Comparison of ENCODE assay signal across 8 cellular contexts in the genomic region with DNA sequence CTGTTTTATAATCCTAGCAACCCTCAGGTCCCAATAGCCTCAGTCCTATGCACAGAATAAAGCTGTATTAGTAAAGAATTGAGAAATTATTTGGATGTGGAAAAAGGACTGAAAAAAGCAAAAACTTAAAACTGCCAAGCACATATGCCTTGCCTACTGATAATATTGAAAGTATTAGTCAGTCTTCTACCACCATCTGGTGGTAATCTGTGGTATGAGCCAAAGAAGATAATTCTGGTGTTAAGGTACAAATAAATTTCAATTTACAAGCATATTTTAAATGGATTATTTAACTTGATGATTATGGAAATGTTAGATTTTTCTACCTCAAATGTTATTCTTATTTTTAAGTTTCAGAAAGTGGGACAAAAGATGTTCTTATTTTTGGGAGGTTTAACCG.
DNase-seq lines count a peak whose midpoint lies in the region; ATAC-seq and TF ChIP-seq lines count a peak whose summit lies in the region.

No MANE protein-coding gene starts in this region.

- intact Hi-C loops in CD14-positive monocyte (cut with micrococcal nuclease): no loop called here

- H3K27ac ChIP-seq in OCI-LY1 (ENCODE audit: low read depth, low read length, poor library complexity, severe bottlenecking) (no peak overlapping the region), trophoblast cell (ENCODE audit: low read depth, low read length) (no peak overlapping the region)

- H3K4me1 Mint-ChIP-seq in CD14-positive monocyte: no peaks in the 10 kb centered on the region

- H3K4me1 ChIP-seq in OCI-LY1 (ENCODE audit: insufficient read depth, low read length, severe bottlenecking): no peaks in the 10 kb centered on the region
- peaks cover 0 to 1% of the 10 kb centered on the region in 2 experiments for H3K4me1 ChIP-seq in trophoblast cell (ENCODE audit: control insufficient read depth in 1 of 2, insufficient read depth in 2 of 2, low read length in 2 of 2)

- H2AFZ ChIP-seq in OCI-LY1 (ENCODE audit: low read length): no peak overlapping the region
- no peak overlapping the region for H2AFZ ChIP-seq in trophoblast cell (ENCODE audit: insufficient read depth, low read length, poor library complexity)

- H3K4me3 Mint-ChIP-seq in CD14-positive monocyte: no peak overlapping the region

- no peaks in the 10 kb centered on the region for H3K36me3 ChIP-seq in OCI-LY1 (ENCODE audit: insufficient read depth, low read length)
- no peaks in the 10 kb centered on the region for H3K36me3 ChIP-seq in trophoblast cell (ENCODE audit: control insufficient read depth in 1 of 2, insufficient read depth in 2 of 2, low read length in 2 of 2)

- no peak overlapping the region for H3K4me2 ChIP-seq in OCI-LY1 (ENCODE audit: low read length)
- no peak overlapping the region for H3K4me2 ChIP-seq in trophoblast cell (ENCODE audit: low read length)

- H2AK5ac ChIP-seq in trophoblast cell (ENCODE audit: low read length): no peak overlapping the region

- no peaks in the 10 kb centered on the region for H3K9me3 ChIP-seq in OCI-LY1 (ENCODE audit: low read length)
- H3K9me3 ChIP-seq in trophoblast cell (ENCODE audit: insufficient read depth, low read depth, low read length): no peaks in the 10 kb centered on the region

- no peak overlapping the region for H2BK12ac ChIP-seq in trophoblast cell (ENCODE audit: low read length)

- no peak overlapping the region for H3K4ac ChIP-seq in trophoblast cell (ENCODE audit: low read depth, low read length)

- WGBS in trophoblast cell (ENCODE audit: extremely low coverage, insufficient coverage, insufficient read length): no CpG with 5 or more reads among the region's 1 CpG

- no peaks in the 10 kb centered on the region for H3K27me3 Mint-ChIP-seq in CD14-positive monocyte (ENCODE audit: low read depth in 3 of 3)

- DNase-seq in CD14-positive monocyte (ENCODE audit: low spot score) (no peak), epithelial cell of esophagus (ENCODE audit: low read depth) (peak; percentile 59), trophoblast cell (peak; percentile 4 to 82)
- DNase-seq in activated CD8-positive, alpha-beta memory T cell treated with anti-CD3 and anti-CD28 coated beads for 24 hours: no peak

- H3K27ac Mint-ChIP-seq in CD14-positive monocyte: no peak overlapping the region

- no peak overlapping the region for H3K9ac ChIP-seq in OCI-LY1 (ENCODE audit: low read length)
- H3K9ac ChIP-seq in trophoblast cell (ENCODE audit: low read length): no peak overlapping the region

- H3K9me3 Mint-ChIP-seq in CD14-positive monocyte: no peaks in the 10 kb centered on the region

- H2BK120ac ChIP-seq in trophoblast cell (ENCODE audit: insufficient read depth, low read length, poor library complexity): no peak overlapping the region

- TF ChIP-seq CTCF in CD14-positive monocyte (IDR thresholded peaks at IDR 0.05): peak; percentile 20
- peak; percentile 86 for TF ChIP-seq CTCF in OCI-LY1 (IDR thresholded peaks at IDR 0.05; ENCODE audit: low read length)
- TF ChIP-seq CTCF in epithelial cell of esophagus (IDR thresholded peaks at IDR 0.05; ENCODE audit: insufficient read depth, low read depth, low read length, missing control alignments): peak; percentile 54

- H3K9me2 ChIP-seq in OCI-LY1 (ENCODE audit: low read depth, low read length): no peaks in the 10 kb centered on the region

- H3K79me1 ChIP-seq in trophoblast cell (ENCODE audit: low read length): no peaks in the 10 kb centered on the region

- no peak overlapping the region for H4K8ac ChIP-seq in trophoblast cell (ENCODE audit: low read depth, low read length)

- H3K23ac ChIP-seq in trophoblast cell (ENCODE audit: low read length): no peak overlapping the region

- peak; percentile 91 for ATAC-seq in GM18867 (IDR thresholded peaks at IDR 0.05; ENCODE audit: unreplicated experiment)
- peak; percentile 79 for ATAC-seq in HG03354 (IDR thresholded peaks at IDR 0.05; ENCODE audit: poor library complexity, severe bottlenecking, unreplicated experiment)
- ATAC-seq in GM21390 (IDR thresholded peaks at IDR 0.05; ENCODE audit: unreplicated experiment): no peak

- H3K79me2 ChIP-seq in OCI-LY1 (ENCODE audit: insufficient read depth, low read length) (no peaks in the 10 kb centered on the region), trophoblast cell (ENCODE audit: control insufficient read depth, insufficient read depth, low read length, poor library complexity) (no peaks in the 10 kb centered on the region)

- H3K14ac ChIP-seq in trophoblast cell (ENCODE audit: low read length): no peak overlapping the region

- H3K36me3 Mint-ChIP-seq in CD14-positive monocyte: no peaks in the 10 kb centered on the region

- no peaks in the 10 kb centered on the region for H4K20me1 ChIP-seq in OCI-LY1 (ENCODE audit: insufficient read depth, low read length)

- no peak overlapping the region for H3K4me3 ChIP-seq in OCI-LY1 (ENCODE audit: low read depth, low read length, poor library complexity, severe bottlenecking)
- H3K4me3 ChIP-seq in epithelial cell of esophagus (ENCODE audit: low read length): no peak overlapping the region
- no peak overlapping the region for H3K4me3 ChIP-seq in trophoblast cell (ENCODE audit: low read depth, low read length)

- no peaks in the 10 kb centered on the region for H3F3A ChIP-seq in OCI-LY1 (ENCODE audit: insufficient read depth, low read length)

- no peak overlapping the region for H2BK5ac ChIP-seq in trophoblast cell (ENCODE audit: low read depth, low read length, poor library complexity)

- H3K18ac ChIP-seq in trophoblast cell (ENCODE audit: low read length): no peak overlapping the region

- H4K12ac ChIP-seq in trophoblast cell (ENCODE audit: low read depth, low read length): no peak overlapping the region

- H3K27me3 ChIP-seq in OCI-LY1 (ENCODE audit: insufficient read depth, low read length) (no peaks in the 10 kb centered on the region), trophoblast cell (ENCODE audit: insufficient read depth, low read length) (no peaks in the 10 kb centered on the region)

- H4K91ac ChIP-seq in trophoblast cell (ENCODE audit: low read depth, low read length): no peak overlapping the region

Comparison
In these comparisons a context has a peak if more than half of its experiments do, and no peak if none do; other contexts are left out.
1. DNase-seq: peak in epithelial cell of esophagus (single experiment) and trophoblast cell (2 of 2); none in CD14-positive monocyte (single experiment) and activated CD8-positive, alpha-beta memory T cell treated with anti-CD3 and anti-CD28 coated beads for 24 hours (single experiment).
2. CTCF ChIP-seq: peak in every context shown above with its lines; median percentile 86 in OCI-LY1; 54 in epithelial cell of esophagus; 20 in CD14-positive monocyte.